ENCODE assay signal across 8 cellular contexts in the genomic region with DNA sequence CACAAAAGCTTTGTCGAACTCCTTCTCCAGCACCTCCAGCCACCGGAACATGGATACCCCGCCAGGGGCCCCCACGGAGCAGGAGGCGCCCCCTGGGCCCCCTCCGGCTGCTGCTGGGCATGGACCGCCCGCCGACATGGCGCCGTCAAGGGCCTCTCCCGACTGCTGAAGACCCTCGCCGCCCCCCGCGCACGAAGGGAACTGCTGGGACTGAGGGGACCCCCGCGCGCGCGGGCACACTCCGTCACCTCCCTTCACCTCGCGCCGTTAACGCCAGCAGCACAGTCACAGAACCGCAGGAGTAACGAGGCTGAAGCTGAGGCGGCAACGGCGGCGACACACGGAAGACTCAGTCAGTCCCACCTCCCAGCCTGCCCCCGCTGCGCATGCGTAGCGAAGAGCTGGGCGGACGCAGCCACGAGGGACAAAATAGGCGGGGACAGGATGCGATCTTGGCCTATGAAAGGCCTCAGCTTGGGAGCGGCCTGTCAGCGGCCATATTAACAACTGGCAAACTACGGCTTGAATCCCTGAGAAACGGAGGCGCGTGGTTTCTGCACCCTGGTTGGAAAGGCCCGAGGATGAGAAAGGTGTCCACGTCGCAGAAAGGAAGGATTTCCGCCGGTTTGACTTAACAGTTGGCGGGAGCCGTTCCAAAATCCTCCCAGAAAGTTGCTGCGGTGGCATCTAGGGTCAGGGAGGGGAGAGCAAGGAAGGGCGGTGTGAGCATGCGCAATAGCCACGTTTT. TPM values are rescaled to one million over a fixed set of nuclear protein-coding genes. Genes with fewer than 3 reads are reported as not detected.
DNase-seq lines count a peak whose midpoint lies in the region; ATAC-seq and TF ChIP-seq lines count a peak whose summit lies in the region.

A gene (minus strand): TSS at position 361 of the 748 bp plus-strand sequence. CDS start 223 bp downstream, at position 138.

- H3K9ac ChIP-seq in IMR-90 (ENCODE audit: low read depth, low read length), result peak within 1 kb of the TSS; percentile 95

- H3K18ac ChIP-seq in IMR-90 (ENCODE audit: low read depth, low read length), result peak within 1 kb of the TSS; percentile 82

- H2BK20ac ChIP-seq in IMR-90 (ENCODE audit: low read depth, low read length), result peak within 1 kb of the TSS; percentile 60; the same call in 1 of the 2 replicates

- H3K9me3 ChIP-seq in IMR-90 (ENCODE audit: control insufficient read depth, insufficient read depth, low read length), result no peaks in the 10 kb centered on the region
- H3K9me3 ChIP-seq in mucosa of descending colon, result no peaks in the 10 kb centered on the region

- H3K14ac ChIP-seq in IMR-90 (replicated peaks; ENCODE audit: low read depth, low read length), result peak within 1 kb of the TSS; percentile 97

- peak within 1 kb of the TSS; percentile 68 for H2AK9ac ChIP-seq in IMR-90 (replicated peaks; ENCODE audit: low read depth, low read length, poor library complexity)

- peak; percentile 95 for DNase-seq in DMS114 treated with DMSO at 0.1 percent for 48 hours (lab: John Stamatoyannopoulos, UW; ENCODE audit: unreplicated experiment)
- peak; percentile 98 for DNase-seq in IMR-90
- DNase-seq in OCI-M1 (lab: John Stamatoyannopoulos, UW), result peak; percentile 99
- peak; percentile 89 for DNase-seq in activated T-cell treated with anti-CD3 and anti-CD28 coated beads for 4 hours
- DNase-seq in epithelial cell of prostate (ENCODE audit: low read depth, low spot score), result peak; percentile 91
- peak; percentile 95 to 98 (median 96) for DNase-seq in mucosa of descending colon
- DNase-seq in stimulated activated CD8-positive, alpha-beta memory T cell treated with anti-CD3 and anti-CD28 coated beads, Interleukin-4, amount 100 ng/mL, for 24 hours (ENCODE audit: low read depth), result peak; percentile 87

- peak; percentile 15; the same call in 1 of the 2 replicates for TF ChIP-seq CTCF in IMR-90 (conservative IDR thresholded peaks at IDR 0.05; ENCODE audit: low read depth, low read length)
- TF ChIP-seq CTCF in mucosa of descending colon (IDR thresholded peaks at IDR 0.05), result no peak

- no peak for TF ChIP-seq RAD21 in IMR-90 (IDR thresholded peaks at IDR 0.05; ENCODE audit: low read length)

- H3K36me3 ChIP-seq in IMR-90 (ENCODE audit: control insufficient read depth, insufficient read depth, low read length) (peaks cover 8% of the 10 kb centered on the region), mucosa of descending colon (ENCODE audit: low read depth) (no peaks in the 10 kb centered on the region)

- H4K20me1 ChIP-seq in IMR-90 (ENCODE audit: insufficient read depth, low read length), result peaks cover 16% of the 10 kb centered on the region; the same call in 1 of the 2 replicates

- H4K5ac ChIP-seq in IMR-90 (ENCODE audit: low read depth, low read length), result peak within 1 kb of the TSS; percentile 91

- H2BK15ac ChIP-seq in IMR-90 (ENCODE audit: low read depth, low read length), result peak within 1 kb of the TSS; percentile 82; the same call in 2 of the 3 replicates

- peak; percentile 77 for TF ChIP-seq POLR2A in IMR-90 (IDR thresholded peaks at IDR 0.05; ENCODE audit: low read depth, low read length)

- WGBS in IMR-90 (ENCODE audit: extremely low coverage in 2 of 2, insufficient read length in 1 of 2), 2 experiments, result 0% methylated on average over 27 of the region's 60 CpGs; no CpG with 5 or more reads in 1 of the 2 experiments

- H3K27ac ChIP-seq in IMR-90 (ENCODE audit: insufficient read depth, low read length) (peak within 1 kb of the TSS; percentile 93), epithelial cell of prostate (peak within 1 kb of the TSS; percentile 90)

- H2BK5ac ChIP-seq in IMR-90 (ENCODE audit: low read depth, low read length, poor library complexity, severe bottlenecking), result peak within 1 kb of the TSS; percentile 96

- peak within 1 kb of the TSS; percentile 94 for H3K56ac ChIP-seq in IMR-90 (ENCODE audit: extremely low read depth, insufficient read depth, low read length)

- H2BK120ac ChIP-seq in IMR-90 (ENCODE audit: low read depth, low read length), result peak within 1 kb of the TSS; percentile 94

- 0 out of 2 replicates have a peak, but pooled peaks cover 2% of the 10 kb centered on the region for H3K4me1 ChIP-seq in IMR-90 (ENCODE audit: control insufficient read depth, insufficient read depth, low read length)
- H3K4me1 ChIP-seq in mucosa of descending colon (ENCODE audit: low read depth), result peaks cover 15% of the 10 kb centered on the region

- H3K23ac ChIP-seq in IMR-90 (ENCODE audit: low read depth, low read length), result peak within 1 kb of the TSS; percentile 57

- peak within 1 kb of the TSS; percentile 84 to 99 for H4K8ac ChIP-seq in IMR-90 (ENCODE audit: low read depth in 2 of 2, low read length in 2 of 2)

- peak within 1 kb of the TSS; percentile 97 for H3K4ac ChIP-seq in IMR-90 (ENCODE audit: low read depth, low read length)

- CTCF ChIA-PET in IMR-90 (lab: Yijun Ruan, JAX), result interaction anchor here (0.8 kb wide), 1 partner anchor 11 kb away, joined by 3 read pairs; no protein-coding TSS in a partner anchor

- ATAC-seq in GM21528 (IDR thresholded peaks at IDR 0.05; ENCODE audit: low FRiP score, unreplicated experiment), result peak; percentile 93
- ATAC-seq in IMR-90 (ENCODE audit: low read depth), result peak; percentile 97
- peak; percentile 97 for ATAC-seq in mucosa of descending colon

- H3K27me3 ChIP-seq in IMR-90 (ENCODE audit: control insufficient read depth, insufficient read depth, low read length), result no peaks in the 10 kb centered on the region

- POLR2A ChIA-PET in IMR-90 (lab: Charles Lee; ENCODE audit: unreplicated experiment), result interaction anchor here (0.6 to 0.8 kb wide), 2 partner anchors 152 to 172 kb away, joined by 10 to 21 read pairs; no protein-coding TSS in a partner anchor

- in situ Hi-C loops in IMR-90 (cut with MboI; ENCODE audit: low sequenced_read_pairs), result loop anchor here (5.0 kb wide), 2 partner anchors 155 to 255 kb away; no protein-coding TSS in a partner anchor

- H3K4me3 ChIP-seq in IMR-90 (ENCODE audit: insufficient read depth, low read depth, low read length) (peak within 1 kb of the TSS; percentile 90), mucosa of descending colon (peak within 1 kb of the TSS; percentile 88)

- peak within 1 kb of the TSS; percentile 71 for H2AK5ac ChIP-seq in IMR-90 (ENCODE audit: low read depth, low read length)

- no TSS peak for BruUV-seq in IMR-90 (replicated peaks; lab: Mats Ljungman, UMichigan)

- H3K79me1 ChIP-seq in IMR-90 (ENCODE audit: low read depth in 1 of 2, low read length in 2 of 2), result peaks cover 2 to 24% of the 10 kb centered on the region in 2 experiments

- peak within 1 kb of the TSS; percentile 98 for H4K91ac ChIP-seq in IMR-90 (ENCODE audit: insufficient read depth, low read depth, low read length)

- H3K9me1 ChIP-seq in IMR-90 (ENCODE audit: insufficient read depth, low read length), result no peaks in the 10 kb centered on the region; the same call in 1 of the 2 replicates

- dilution Hi-C loops in IMR-90 (cut with HindIII; ENCODE audit: low sequenced_read_pairs, unreplicated experiment), result no loop called here

- peak within 1 kb of the TSS; percentile 94 for H3K4me2 ChIP-seq in IMR-90 (ENCODE audit: low read depth, low read length)

- peak within 1 kb of the TSS; percentile 98 for H2AFZ ChIP-seq in IMR-90 (replicated peaks; ENCODE audit: low read length, poor library complexity)

- intact Hi-C loops in IMR-90 (cut with micrococcal nuclease) (loop anchor here (5.0 to 10.0 kb wide), 2 partner anchors 230 to 628 kb away; no protein-coding TSS in a partner anchor), mucosa of descending colon (cut with DNase I, micrococcal nuclease) (loop anchor here in 1 of 2 donors (10.0 kb wide), 1 partner anchor 118 kb away; a partner anchor contains a TSS)

TF ChIP-seq in IMR-90, 13 proteins besides CTCF, POLR2A, EP300 and RAD21:
- peak; percentile 47 for TF ChIP-seq MAFK (IDR thresholded peaks at IDR 0.05; ENCODE audit: low read depth, low read length)
- TF ChIP-seq CEBPB (IDR thresholded peaks at IDR 0.05; ENCODE audit: low read depth, low read length), result no peak
- TF ChIP-seq, protein P1, sequence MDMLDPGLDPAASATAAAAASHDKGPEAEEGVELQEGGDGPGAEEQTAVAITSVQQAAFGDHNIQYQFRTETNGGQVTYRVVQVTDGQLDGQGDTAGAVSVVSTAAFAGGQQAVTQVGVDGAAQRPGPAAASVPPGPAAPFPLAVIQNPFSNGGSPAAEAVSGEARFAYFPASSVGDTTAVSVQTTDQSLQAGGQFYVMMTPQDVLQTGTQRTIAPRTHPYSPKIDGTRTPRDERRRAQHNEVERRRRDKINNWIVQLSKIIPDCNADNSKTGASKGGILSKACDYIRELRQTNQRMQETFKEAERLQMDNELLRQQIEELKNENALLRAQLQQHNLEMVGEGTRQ (IDR thresholded peaks at IDR 0.05; ENCODE audit: low read depth, low read length), result peak; percentile 84
- peak; percentile 62; the same call in 1 of the 2 replicates for TF ChIP-seq MAZ (IDR thresholded peaks at IDR 0.05; ENCODE audit: borderline replicate concordance, low read depth, low read length)
- peak; percentile 89; the same call in 1 of the 2 replicates for TF ChIP-seq MXI1 (IDR thresholded peaks at IDR 0.05; ENCODE audit: borderline replicate concordance, low read depth, low read length)

RNA-seq across cellular contexts. Expression of the gene that starts here (rescaled TPM):
- total RNA-seq in IMR-90 (2012; rRNA removed) (23.8 and 50.3 TPM in 2 replicates), mucosa of descending colon (10 to 100 TPM; 22.7 to 31.4 (median 26.3) TPM)
- polyA plus RNA-seq in IMR-90 (2012; rRNA removed), result 18.6 and 23.4 TPM in 2 replicates
- 5.3 and 7.8 TPM in 2 replicates for polyA plus RNA-seq in IMR-90 (2012; cell fraction: cytosol; rRNA removed)
- 7.5 and 42.5 TPM in 2 replicates for polyA plus RNA-seq in IMR-90 (2012; cell fraction: nucleus; rRNA removed; ENCODE audit: low replicate concordance)

Comparison
In these comparisons a context has a peak if more than half of its experiments do, and no peak if none do; other contexts are left out.
1. Peak in every context shown above with its lines: DNase-seq, ATAC-seq, H3K4me3 ChIP-seq and H3K27ac ChIP-seq.